Comparison of ENCODE assay signal across 28 cellular contexts in genomic region chr3:166934879-166935278, GRCh38.
"Had no signal": no experiment of that assay in that cellular context is flagged by ENCODE, and none has a peak within 500 bp of the region (broad histone marks: within the 10 kb centered on the region; RNA-seq: fewer than 3 reads in every experiment).

No MANE protein-coding gene starts in this region.

- H3K36me3 ChIP-seq: neural progenitor cell, ovary, spleen, suprapubic skin, tibial artery, transverse colon, upper lobe of right lung, uterus had no signal

- DNase-seq: natural killer cell; occipital lobe; ovary; posterior cingulate gyrus; psoas muscle; right cardiac atrium; spleen; stimulated activated CD4-positive, alpha-beta T cell treated with anti-CD3 and anti-CD28 coated beads, Interleukin-12 subunit alpha, Interleukin-12 subunit beta, amount 100 ng/mL, for 4 hours; stimulated activated CD4-positive, alpha-beta T cell treated with anti-CD3 and anti-CD28 coated beads, Interleukin-1b, Interleukin-23, amount 100 ng/mL, for 48 hours; stimulated activated CD4-positive, alpha-beta T cell treated with anti-CD3 and anti-CD28 coated beads, Interleukin-4, amount 100 ng/mL, for 1 hour; stimulated activated CD4-positive, alpha-beta T cell treated with anti-CD3 and anti-CD28 coated beads, Interleukin-4, amount 100 ng/mL, for 4 hours; stimulated activated CD8-positive, alpha-beta memory T cell treated with anti-CD3 and anti-CD28 coated beads, Interleukin-4, amount 100 ng/mL, for 48 hours; stimulated activated naive CD4-positive, alpha-beta T cell; stimulated activated naive CD8-positive, alpha-beta T cell treated with anti-CD3 and anti-CD28 coated beads, Interleukin-15, amount 100 ng/mL, for 72 hours; stimulated activated naive CD8-positive, alpha-beta T cell treated with anti-CD3 and anti-CD28 coated beads, Interleukin-15, Interleukin-2, amounts not matched to agents 100 U/mL and 50 U/mL, for 24 hours; substantia nigra; testis; tibial artery; transverse colon; upper lobe of right lung; uterus had no signal

- H3K79me2 ChIP-seq: parathyroid adenoma had no signal

- ATAC-seq: natural killer cell; psoas muscle; right cardiac atrium; sciatic nerve; stimulated activated memory B cell treated with anti-CD40 and anti-IgM and Interleukin-4, amounts not matched to agents 10 μg/mL and 1 μg/mL and 100 μg/mL, for 72 hours; stimulated activated naive CD8-positive, alpha-beta T cell treated with anti-CD3 and anti-CD28 coated beads, Interleukin-15, amount 100 ng/mL, for 72 hours; stimulated activated naive CD8-positive, alpha-beta T cell treated with anti-CD3 and anti-CD28 coated beads, Interleukin-15, Interleukin-2, amounts not matched to agents 100 U/mL and 50 U/mL, for 24 hours; upper lobe of right lung had no signal

- H3K4me1 ChIP-seq: neural progenitor cell, parathyroid adenoma, psoas muscle, spleen, suprapubic skin, testis, tibial artery, transverse colon, upper lobe of right lung, uterus had no signal

- H3K9me3 ChIP-seq: ovary, suprapubic skin, testis, tibial artery, transverse colon, upper lobe of right lung, uterus had no signal

- H3K27ac ChIP-seq: neural progenitor cell, ovary, parathyroid adenoma, psoas muscle, skin epidermis, spleen, suprapubic skin, testis, tibial artery, transverse colon, upper lobe of right lung, uterus had no signal

- H3K4me2 ChIP-seq: neural progenitor cell, smooth muscle cell had no signal

- H3K27me3 ChIP-seq: neural progenitor cell, ovary, spleen, suprapubic skin, testis, tibial artery, transverse colon, upper lobe of right lung, uterus had no signal

- H2AFZ ChIP-seq: neural progenitor cell, parathyroid adenoma had no signal

- H3K9ac ChIP-seq: neural progenitor cell, parathyroid adenoma had no signal

- H3K4me3 ChIP-seq: neural progenitor cell, ovary, psoas muscle, skin epidermis, smooth muscle cell, spleen, suprapubic skin, testis, tibial artery, transverse colon, upper lobe of right lung, uterus had no signal
